29 cellular contexts compared by ENCODE assay signal in genomic region chr3:34033840-34034239, GRCh38.
"Had no signal": no experiment of that assay in that cellular context is flagged by ENCODE, and none has a peak within 500 bp of the region (broad histone marks: within the 10 kb centered on the region; RNA-seq: fewer than 3 reads in every experiment).

No MANE protein-coding gene starts in this region.

- H3K36me3 ChIP-seq: neural progenitor cell, ovary, right lobe of liver, sigmoid colon, stomach, thoracic aorta, thyroid gland, tibial nerve, upper lobe of right lung, uterus had no signal

- H3K9me3 Mint-ChIP-seq: neural progenitor cell; stimulated activated naive CD8-positive, alpha-beta T cell treated with anti-CD3 and anti-CD28 coated beads, Interleukin-15, Interleukin-2, amounts not matched to agents 100 ng/mL and 50 ng/mL, for 24 hours had no signal

- H3K27me3 Mint-ChIP-seq: naive thymus-derived CD4-positive, alpha-beta T cell; stimulated activated naive B cell treated with anti-CD40 and anti-IgM and Interleukin-4, amounts not matched to agents 10 μg/mL and 1 μg/mL and 100 μg/mL, for 72 hours; stimulated activated naive CD8-positive, alpha-beta T cell treated with anti-CD3 and anti-CD28 coated beads, Interleukin-15, Interleukin-2, amounts not matched to agents 100 ng/mL and 50 ng/mL, for 24 hours had no signal

- H3K4me3 Mint-ChIP-seq: naive thymus-derived CD4-positive, alpha-beta T cell; natural killer cell; nephron; neural progenitor cell; stimulated activated naive B cell treated with anti-CD40 and anti-IgM and Interleukin-4, amounts not matched to agents 10 μg/mL and 1 μg/mL and 100 μg/mL, for 72 hours; stimulated activated naive CD8-positive, alpha-beta T cell treated with anti-CD3 and anti-CD28 coated beads, Interleukin-15, Interleukin-2, amounts not matched to agents 100 ng/mL and 50 ng/mL, for 24 hours had no signal

- H3K79me2 ChIP-seq: parathyroid adenoma had no signal

- H3K36me3 Mint-ChIP-seq: naive thymus-derived CD4-positive, alpha-beta T cell; natural killer cell; neural progenitor cell; stimulated activated naive B cell treated with anti-CD40 and anti-IgM and Interleukin-4, amounts not matched to agents 10 μg/mL and 1 μg/mL and 100 μg/mL, for 72 hours had no signal

- H3K27me3 ChIP-seq: neural progenitor cell, right lobe of liver, sigmoid colon, stomach, thyroid gland, tibial nerve, upper lobe of right lung, uterus had no signal

- H3K9me3 ChIP-seq: ovary, psoas muscle, right lobe of liver, sigmoid colon, stomach, thoracic aorta, thyroid gland, tibial nerve, upper lobe of right lung, uterus had no signal

- H3K27ac ChIP-seq: neural progenitor cell, ovary, parathyroid adenoma, psoas muscle, right lobe of liver, sigmoid colon, stomach, thoracic aorta, thyroid gland, tibial nerve, upper lobe of right lung, uterus had no signal

- H3K4me2 ChIP-seq: neural progenitor cell had no signal

- DNase-seq: naive thymus-derived CD4-positive, alpha-beta T cell; natural killer cell; occipital lobe; ovary; posterior cingulate gyrus; psoas muscle; right cardiac atrium; right lobe of liver; sigmoid colon; small intestine; stimulated activated CD4-positive, alpha-beta T cell treated with anti-CD3 and anti-CD28 coated beads, Interleukin-15, amount 100 ng/mL, for 24 hours; stimulated activated CD4-positive, alpha-beta T cell treated with anti-CD3 and anti-CD28 coated beads, Interleukin-2, amount 100 ng/mL, for 24 hours; stimulated activated CD4-positive, alpha-beta T cell treated with anti-CD3 and anti-CD28 coated beads, Interleukin-4, amount 100 ng/mL, for 1 hour; stimulated activated CD4-positive, alpha-beta T cell treated with anti-CD3 and anti-CD28 coated beads, Interleukin-4, amount 100 ng/mL, for 4 hours; stimulated activated CD8-positive, alpha-beta memory T cell treated with anti-CD3 and anti-CD28 coated beads, Interleukin-4, amount 100 ng/mL, for 48 hours; stimulated activated naive B cell treated with anti-CD40 and anti-IgM and Interleukin-4, amounts not matched to agents 10 μg/mL and 1 μg/mL and 100 μg/mL, for 72 hours; stimulated activated naive CD4-positive, alpha-beta T cell treated with Interleukin-2 at 50 U/mL for 16 hours; stomach; thyroid gland; trophoblast cell; upper lobe of right lung; uterus had no signal

- H3K4me1 ChIP-seq: neural progenitor cell, psoas muscle, right lobe of liver, sigmoid colon, stomach, thyroid gland, tibial nerve, upper lobe of right lung, uterus had no signal

- H3K27ac Mint-ChIP-seq: naive thymus-derived CD4-positive, alpha-beta T cell; natural killer cell; nephron; neural progenitor cell; progenitor cell of endocrine pancreas; stimulated activated naive B cell treated with anti-CD40 and anti-IgM and Interleukin-4, amounts not matched to agents 10 μg/mL and 1 μg/mL and 100 μg/mL, for 72 hours; stimulated activated naive CD8-positive, alpha-beta T cell treated with anti-CD3 and anti-CD28 coated beads, Interleukin-15, Interleukin-2, amounts not matched to agents 100 ng/mL and 50 ng/mL, for 24 hours had no signal

- H3K4me1 Mint-ChIP-seq: nephron; neural progenitor cell; stimulated activated naive B cell treated with anti-CD40 and anti-IgM and Interleukin-4, amounts not matched to agents 10 μg/mL and 1 μg/mL and 100 μg/mL, for 72 hours had no signal

- H3K4me3 ChIP-seq: neural progenitor cell, ovary, psoas muscle, right lobe of liver, sigmoid colon, stomach, thoracic aorta, thyroid gland, tibial nerve, upper lobe of right lung, uterus had no signal

- H3K9ac ChIP-seq: neural progenitor cell, parathyroid adenoma had no signal
